Comparison of ENCODE assay signal across 14 cellular contexts in genomic region chr5:122180863-122181519, GRCh38. TPM values are rescaled to one million over a fixed set of nuclear protein-coding genes. Genes with fewer than 3 reads are reported as not detected.
A peak's percentile ranks its signal among the peaks of the same experiment; 100 is the strongest.
DNase-seq lines count a peak whose midpoint lies in the region; ATAC-seq, FAIRE-seq and TF ChIP-seq lines count a peak whose summit lies in the region.
"Had no signal": no experiment of that assay in that cellular context is flagged by ENCODE, and none has a peak within 500 bp of the region (broad histone marks: within the 10 kb centered on the region; RNA-seq: fewer than 3 reads in every experiment).

No MANE protein-coding gene starts in this region.

- no peak overlapping the region for H3K18ac ChIP-seq in neuronal stem cell (ENCODE audit: low read length)

- H3K4me2 ChIP-seq in A549 (peak overlapping the region; percentile 46; the same call in 2 of the 3 replicates), neuronal stem cell (ENCODE audit: insufficient read depth, low read length, poor library complexity, severe bottlenecking) (no peak overlapping the region)
- H3K4me2 ChIP-seq: neural progenitor cell had no signal

- peaks cover 2% of the 10 kb centered on the region for H3K27me3 Mint-ChIP-seq in brain

- H3K9me3 ChIP-seq in A549 (no peaks in the 10 kb centered on the region), left lung (no peaks in the 10 kb centered on the region), neuronal stem cell (replicated peaks in 1 of 2; ENCODE audit: control insufficient read depth in 2 of 2, insufficient read depth in 1 of 2, low read depth in 1 of 2, low read length in 2 of 2) (no peaks in the 10 kb centered on the region), prostate gland (no peaks in the 10 kb centered on the region)
- H3K9me3 ChIP-seq: body of pancreas had no signal

- H3K23ac ChIP-seq in neuronal stem cell (ENCODE audit: low read depth, low read length, poor library complexity) = no peak overlapping the region

- no peak overlapping the region for H3K14ac ChIP-seq in neuronal stem cell (ENCODE audit: low read length)

- H4K8ac ChIP-seq in neuronal stem cell (ENCODE audit: low read depth, low read length) = no peak overlapping the region

- no peaks in the 10 kb centered on the region for H3K79me1 ChIP-seq in neuronal stem cell (ENCODE audit: low read depth, low read length)

- H2AK5ac ChIP-seq in neuronal stem cell (ENCODE audit: low read depth, low read length) = no peak overlapping the region

- no peak overlapping the region for H3K4me3 Mint-ChIP-seq in brain
- H3K4me3 Mint-ChIP-seq: neural progenitor cell had no signal

- H3K9ac ChIP-seq in neuronal stem cell (ENCODE audit: low read depth, low read length, poor library complexity) = no peak overlapping the region
- H3K9ac ChIP-seq: neural progenitor cell had no signal

- H3K27ac ChIP-seq in A549 = peak overlapping the region; percentile 39 to 45; a peak in 2 of 6 replicates
- H3K27ac ChIP-seq in left lung = no peak overlapping the region
- no peak overlapping the region for H3K27ac ChIP-seq in neuronal stem cell (replicated peaks; ENCODE audit: low read length)
- no peak overlapping the region for H3K27ac ChIP-seq in prostate gland
- H3K27ac ChIP-seq: body of pancreas, HL-60, neural progenitor cell, VCaP had no signal

- peaks cover 43% of the 10 kb centered on the region for H3K4me1 Mint-ChIP-seq in brain

- H3K27me3 ChIP-seq in left lung = no peaks in the 10 kb centered on the region
- no peaks in the 10 kb centered on the region for H3K27me3 ChIP-seq in neuronal stem cell (ENCODE audit: control insufficient read depth in 3 of 3, insufficient read depth in 3 of 3, low read depth in 1 of 3, low read length in 3 of 3)
- H3K27me3 ChIP-seq in prostate gland (replicated peaks; ENCODE audit: insufficient read depth) = no peaks in the 10 kb centered on the region
- H3K27me3 ChIP-seq: body of pancreas, neural progenitor cell had no signal

- DNase-seq in A549 (ENCODE audit: low read depth in 1 of 2, low spot score in 1 of 2) = peak in 1 of 2 experiments; percentile 5
- peak; percentile 43 for DNase-seq in HFF-Myc (ENCODE audit: extremely low read depth, low read depth)
- no peak for DNase-seq in left lung
- DNase-seq in neuronal stem cell (ENCODE audit: low spot score) = no peak
- DNase-seq in prostate gland (ENCODE audit: low spot score) = no peak
- no peak for DNase-seq in GM13976 (ENCODE audit: low spot score)
- no peak for DNase-seq in CD1c-positive myeloid dendritic cell (ENCODE audit: extremely low spot score)
- DNase-seq: body of pancreas, OCI-M1 had no signal

- no peak overlapping the region for H4K91ac ChIP-seq in neuronal stem cell (ENCODE audit: low read depth, low read length, poor library complexity)

- H3K9me3 Mint-ChIP-seq in brain = peaks cover 0 to 16% (median 4%) of the 10 kb centered on the region in 5 experiments

- no peak overlapping the region for H2BK120ac ChIP-seq in neuronal stem cell (ENCODE audit: low read depth, low read length)

- no peak overlapping the region for H2AFZ ChIP-seq in neuronal stem cell (ENCODE audit: low read length)
- H2AFZ ChIP-seq: neural progenitor cell had no signal

- TF ChIP-seq RAD21 in A549 (conservative IDR thresholded peaks at IDR 0.05 in 1 of 2, IDR thresholded peaks at IDR 0.05 in 1 of 2) = no peak

- H3K36me3 ChIP-seq in left lung = no peaks in the 10 kb centered on the region
- H3K36me3 ChIP-seq in neuronal stem cell (replicated peaks in 1 of 2; ENCODE audit: control insufficient read depth in 2 of 2, insufficient read depth in 2 of 2, low read length in 2 of 2) = no peaks in the 10 kb centered on the region
- no peaks in the 10 kb centered on the region for H3K36me3 ChIP-seq in prostate gland
- H3K36me3 ChIP-seq: neural progenitor cell had no signal

- in situ Hi-C loops in GM13976 (cut with MboI; ENCODE audit: low sequenced_read_pairs, unreplicated experiment) = no loop called here

- H2BK12ac ChIP-seq in neuronal stem cell (ENCODE audit: low read length) = no peak overlapping the region

- 35% methylated on average over 2 of the region's 2 CpGs for WGBS in A549 (ENCODE audit: missing lambda C conversion rate)
- WGBS in neuronal stem cell (ENCODE audit: extremely low coverage in 2 of 2, insufficient read length in 2 of 2, insufficient replicate concordance in 1 of 2), 2 donors = no CpG with 5 or more reads among the region's 2 CpGs
- WGBS in prostate gland = 82% methylated on average over 2 of the region's 2 CpGs

- H2BK5ac ChIP-seq in neuronal stem cell (ENCODE audit: low read length) = no peak overlapping the region

- intact Hi-C loops in left lung (cut with DNase I) = no loop called here
- intact Hi-C loops in prostate gland (cut with DNase I) = no loop called here

- TF ChIP-seq CTCF in A549 (IDR thresholded peaks at IDR 0.05) (no peak), HFF-Myc (IDR thresholded peaks at IDR 0.05; ENCODE audit: low read depth, low read length, missing control alignments) (no peak), brain (conservative IDR thresholded peaks at IDR 0.05) (no peak), left lung (IDR thresholded peaks at IDR 0.05) (no peak), prostate gland (IDR thresholded peaks at IDR 0.05) (no peak), GM13976 (IDR thresholded peaks at IDR 0.05; ENCODE audit: borderline replicate concordance, control extremely low read depth, extremely low read depth, insufficient read depth, missing control alignments) (no peak)

- FAIRE-seq in A549 (lab: Jason Lieb, UNC) = no peak

- H3K36me3 Mint-ChIP-seq in brain = peaks cover 10% of the 10 kb centered on the region
- H3K36me3 Mint-ChIP-seq: neural progenitor cell had no signal

- peak overlapping the region in 3 of 5 experiments; percentile 17 to 93 (median 91) for H3K27ac Mint-ChIP-seq in brain
- H3K27ac Mint-ChIP-seq: neural progenitor cell had no signal

- H3K4ac ChIP-seq in neuronal stem cell (ENCODE audit: low read length) = no peak overlapping the region

- H3K4me3 ChIP-seq in A549 = no peak overlapping the region
- H3K4me3 ChIP-seq in HFF-Myc (replicated peaks; ENCODE audit: low read depth, low read length) = no peak overlapping the region
- no peak overlapping the region for H3K4me3 ChIP-seq in left lung
- no peak overlapping the region for H3K4me3 ChIP-seq in neuronal stem cell (ENCODE audit: low read length in 2 of 2)
- H3K4me3 ChIP-seq in prostate gland = no peak overlapping the region
- H3K4me3 ChIP-seq: body of pancreas, neural progenitor cell had no signal

- TF ChIP-seq POLR2A in A549 (IDR thresholded peaks at IDR 0.05; ENCODE audit: low read length) (no peak), prostate gland (IDR thresholded peaks at IDR 0.05) (no peak)

- ATAC-seq in A549 (peak; percentile 54 to 59; a peak in 5 of 6 replicates), left lung (peak; percentile 15)
- ATAC-seq: body of pancreas, HCT116 had no signal

- H3K4me1 ChIP-seq in A549 (peaks cover 31% of the 10 kb centered on the region; the same call in 2 of the 3 replicates), left lung (peaks cover 14 to 21% of the 10 kb centered on the region in 2 donors), neuronal stem cell (ENCODE audit: control insufficient read depth in 2 of 2, insufficient read depth in 1 of 2, low read depth in 1 of 2, low read length in 2 of 2) (peaks cover 0 to 4% of the 10 kb centered on the region in 2 donors), prostate gland (replicated peaks) (no peaks in the 10 kb centered on the region)
- H3K4me1 ChIP-seq: body of pancreas, neural progenitor cell had no signal

- CTCF ChIA-PET in A549 (lab: Yijun Ruan, JAX) = no interaction called here

- POLR2A ChIA-PET in A549 (lab: Yijun Ruan, JAX) = no interaction called here

- H2BK15ac ChIP-seq in neuronal stem cell (ENCODE audit: low read length) = no peak overlapping the region

- no peak for TF ChIP-seq EP300 in A549 (IDR thresholded peaks at IDR 0.05)

TF ChIP-seq in A549, 52 proteins besides CTCF, POLR2A, EP300 and RAD21:
- no peak for TF ChIP-seq FOSL2 (IDR thresholded peaks at IDR 0.05)
- peak; percentile 38; the same call in 1 of the 2 replicates for TF ChIP-seq FOSL2 (CRISPR knock-in tag; IDR thresholded peaks at IDR 0.05)
- TF ChIP-seq JUNB (IDR thresholded peaks at IDR 0.05) = peak; percentile 22; the same call in 1 of the 2 replicates
- no peak for TF ChIP-seq KDM5A (IDR thresholded peaks at IDR 0.05)

RNA-seq across cellular contexts. Expression of gene ZNF474, which starts 51.6 kb away (rescaled TPM):
- polyA plus RNA-seq in A549 (2011; rRNA removed) (0.30 and 0.50 TPM in 2 replicates), A549 (2017; fragmentation: RNase III; extraction: RNeasy Plus Mini Kit Qiagen cat#74134 plus additional on column Dnase treatment) (0.15 to 0.32 TPM (median 0.26 TPM) in 3 replicates), brain (ENCODE audit: insufficient read depth, low read depth, low replicate concordance) (not detected)
- polyA plus RNA-seq in A549 (2012; cell fraction: cytosol; rRNA removed) = 0.06 and 0.11 TPM in 2 replicates
- 0.24 and 0.36 TPM in 2 replicates for polyA plus RNA-seq in A549 (2012; cell fraction: nucleus; rRNA removed)
- polyA minus RNA-seq in A549 (2011; rRNA and poly(A)+ RNA removed) = 0.54 and 1.1 TPM in 2 replicates
- total RNA-seq in left lung (1 to 10 TPM in 1 of 2 donors, not detected in 1; 2.0 TPM), prostate gland (1 to 10 TPM in 1 of 2 donors, not detected in 1; 1.7 TPM)
- 0.39 TPM for polyA plus RNA-seq in neuronal stem cell (2013, experiment 1 of 2)
- polyA plus RNA-seq in neuronal stem cell (2013, experiment 2 of 2) = 0.51 TPM
- total RNA-seq: body of pancreas had no signal

Comparison
In these comparisons a context has a peak if more than half of its experiments do, and no peak if none do; other contexts are left out.
1. H3K27ac ChIP-seq: peak in A549 (2 of 2); none in left lung (0 of 2), neuronal stem cell (single experiment) and prostate gland (0 of 2).